In genomic region chr11:69166186-69167115, GRCh38 we compare ENCODE assay signal across 8 cellular contexts. TPM values are rescaled to one million over a fixed set of nuclear protein-coding genes. Genes with fewer than 3 reads are reported as not detected.
A peak's percentile ranks its signal among the peaks of the same experiment; 100 is the strongest.
DNase-seq lines count a peak whose midpoint lies in the region; ATAC-seq lines count a peak whose summit lies in the region.

No MANE protein-coding gene starts in this region.

- peak; percentile 18 for DNase-seq in stimulated activated naive CD4-positive, alpha-beta T cell treated with Interleukin-2 at 50 U/mL for 16 hours (lab: John Stamatoyannopoulos, UW)
- DNase-seq in stimulated activated naive CD4-positive, alpha-beta T cell (lab: John Stamatoyannopoulos, UW), result no peak
- peak; percentile 18 for DNase-seq in NCI-H2227 treated with DMSO at 0.1 percent for 48 hours (lab: John Stamatoyannopoulos, UW)
- peak; percentile 25 for DNase-seq in activated T-cell treated with anti-CD3 and anti-CD28 coated beads, Interleukin-2, amount 50 U/mL, for 4 hours
- DNase-seq in left cardiac atrium, result peak; percentile 58
- peak; percentile 63 for DNase-seq in stimulated activated CD4-positive, alpha-beta T cell treated with anti-CD3 and anti-CD28 coated beads, Interleukin-1b, Interleukin-23, amount 100 ng/mL, for 48 hours
- DNase-seq in cerebellar nuclear complex (lab: John Stamatoyannopoulos, UW), result no peak

- peaks cover 3% of the 10 kb centered on the region for H3K27me3 Mint-ChIP-seq in activated T-cell treated with anti-CD3 and anti-CD28 coated beads, Interleukin-2, amount 50 U/mL, for 4 hours (ENCODE audit: low read depth)

- peaks cover 10% of the 10 kb centered on the region for H3K4me1 Mint-ChIP-seq in activated T-cell treated with anti-CD3 and anti-CD28 coated beads, Interleukin-2, amount 50 U/mL, for 4 hours (ENCODE audit: low read depth)

- intact Hi-C loops in left cardiac atrium (cut with DNase I), result no loop called here

- H3K36me3 Mint-ChIP-seq in activated T-cell treated with anti-CD3 and anti-CD28 coated beads, Interleukin-2, amount 50 U/mL, for 4 hours (ENCODE audit: insufficient read depth), result no peaks in the 10 kb centered on the region

- H3K4me3 Mint-ChIP-seq in activated T-cell treated with anti-CD3 and anti-CD28 coated beads, Interleukin-2, amount 50 U/mL, for 4 hours, result no peak overlapping the region

- peaks cover 6% of the 10 kb centered on the region for H3K9me3 Mint-ChIP-seq in activated T-cell treated with anti-CD3 and anti-CD28 coated beads, Interleukin-2, amount 50 U/mL, for 4 hours

- peak; percentile 95 for ATAC-seq in HG02870 (IDR thresholded peaks at IDR 0.05; ENCODE audit: unreplicated experiment)
- ATAC-seq in activated T-cell treated with anti-CD3 and anti-CD28 coated beads, Interleukin-2, amount 50 U/mL, for 4 hours, result peak; percentile 97 to 99
- ATAC-seq in left cardiac atrium, result peak; percentile 87 to 97

RNA-seq across cellular contexts. Expression of gene SMIM38, which starts 10.7 kb away (rescaled TPM):
- total RNA-seq in activated T-cell treated with anti-CD3 and anti-CD28 coated beads, Interleukin-2, amount 50 U/mL, for 4 hours, result under 1 TPM; 0.10 to 0.18 (median 0.16) TPM
- under 1 TPM in 1 of 2 donors, not detected in 1; 0.18 TPM for total RNA-seq in left cardiac atrium

Comparison
In these comparisons a context has a peak if more than half of its experiments do, and no peak if none do; other contexts are left out.
1. DNase-seq: peak in stimulated activated naive CD4-positive, alpha-beta T cell treated with Interleukin-2 at 50 U/mL for 16 hours (single experiment), NCI-H2227 treated with DMSO at 0.1 percent for 48 hours (single experiment), activated T-cell treated with anti-CD3 and anti-CD28 coated beads, Interleukin-2, amount 50 U/mL, for 4 hours (single experiment), left cardiac atrium (single experiment) and stimulated activated CD4-positive, alpha-beta T cell treated with anti-CD3 and anti-CD28 coated beads, Interleukin-1b, Interleukin-23, amount 100 ng/mL, for 48 hours (single experiment); none in stimulated activated naive CD4-positive, alpha-beta T cell (0 of 6) and cerebellar nuclear complex (0 of 2).
2. Peak in every context shown above with its lines, with median percentiles within 50 percentile points of each other: ATAC-seq.